In the genomic region with DNA sequence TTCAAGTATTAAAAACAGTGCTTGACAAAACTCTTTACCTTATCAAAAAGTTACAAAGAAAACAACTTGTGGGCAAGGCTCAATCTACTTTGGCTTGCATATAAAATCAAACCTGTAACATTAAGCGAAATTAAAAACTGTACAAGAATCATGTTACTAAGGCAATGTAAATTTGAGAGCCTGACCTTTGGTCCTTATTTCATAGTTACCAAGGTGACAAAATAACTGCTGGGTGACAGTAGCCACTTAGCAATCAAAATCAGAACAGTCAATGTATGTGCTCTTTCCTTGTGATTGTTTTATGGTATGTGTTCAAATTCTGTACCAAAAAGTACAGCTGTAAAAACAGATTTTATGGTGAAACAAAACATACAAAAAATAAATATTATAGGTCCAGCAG, we compare ENCODE assay signal across 26 cellular contexts.
A peak's percentile ranks its signal among the peaks of the same experiment; 100 is the strongest.
DNase-seq lines count a peak whose midpoint lies in the region; ATAC-seq, FAIRE-seq and TF ChIP-seq lines count a peak whose summit lies in the region.
"Had no signal": no experiment of that assay in that cellular context is flagged by ENCODE, and none has a peak within 500 bp of the region (broad histone marks: within the 10 kb centered on the region; RNA-seq: fewer than 3 reads in every experiment).

No MANE protein-coding gene starts in this region.

- H2BK15ac ChIP-seq in H1 (ENCODE audit: low read length): no peak overlapping the region

- H4K91ac ChIP-seq in H1 (replicated peaks; ENCODE audit: insufficient read length, low read length): no peak overlapping the region

- WGBS in H1 (ENCODE audit: extremely low coverage in 1 of 2, insufficient coverage in 1 of 2, insufficient read length in 1 of 2, insufficient replicate concordance in 2 of 2, low coverage in 1 of 2, low lambda C conversion rate in 2 of 2, missing lambda C conversion rate in 1 of 2), 2 experiments: 91% methylated on average over 1 of the region's 1 CpG; no CpG with 5 or more reads in 1 of the 2 experiments
- WGBS in pancreas, 2 donors: 30 to 48% methylated on average over 1 of the region's 1 CpG

- H3K36me3 ChIP-seq in H1 (ENCODE audit: control insufficient read depth in 2 of 4, insufficient read depth in 4 of 4, low read length in 3 of 4) (no peaks in the 10 kb centered on the region; a peak in 1 of 8 replicates), pancreas (no peaks in the 10 kb centered on the region)
- H3K36me3 ChIP-seq: HAP-1, SJCRH30 had no signal

- no peak overlapping the region for H4K8ac ChIP-seq in H1 (ENCODE audit: extremely low read depth, insufficient read depth, low read length)

- no peak overlapping the region for H3K56ac ChIP-seq in H1 (replicated peaks; ENCODE audit: insufficient read length, low read depth, low read length)

- no peak overlapping the region for H2BK5ac ChIP-seq in H1 (ENCODE audit: low read depth, low read length)

- no peak overlapping the region for H3K9ac ChIP-seq in H1 (replicated peaks in 1 of 4; ENCODE audit: extremely low read depth in 1 of 4, low read depth in 3 of 4, low read length in 3 of 4)
- H3K9ac ChIP-seq: GM23248 had no signal

- DNase-seq in NCI-H146 (lab: John Stamatoyannopoulos, UW) (peak; percentile 11), NCI-H146 treated with DMSO at 0.1 percent for 48 hours (lab: John Stamatoyannopoulos, UW; ENCODE audit: unreplicated experiment) (no peak), NCI-H69 (lab: John Stamatoyannopoulos, UW) (peak; percentile 23), H1 (ENCODE audit: low read depth in 1 of 2, low spot score in 2 of 2) (no peak), pancreas (no peak), cerebellar nuclear complex (lab: John Stamatoyannopoulos, UW) (no peak), NCI-H2107 treated with DMSO at 0.1 percent for 48 hours (lab: John Stamatoyannopoulos, UW; ENCODE audit: unreplicated experiment) (no peak)
- no peak for DNase-seq in stimulated activated naive CD4-positive, alpha-beta T cell (lab: John Stamatoyannopoulos, UW)
- DNase-seq: Calu3; DMS153; GM23248; HFFc6; IMR-90; KG1; MM.1S; NCI-H1694 treated with DMSO at 0.1 percent for 48 hours; NCI-H2081 treated with DMSO at 0.1 percent for 48 hours; NCI-H2171 treated with DMSO at 0.1 percent for 48 hours; NCI-H345; NCI-H524 treated with DMSO at 0.1 percent for 48 hours; NK-92 treated with Interleukin-12 subunit alpha and Interleukin-12 subunit beta, amount 100 ng/mL, for 24 hours; PC-9; SJCRH30; T-cell had no signal

- no peak overlapping the region for H2BK120ac ChIP-seq in H1 (replicated peaks; ENCODE audit: low read depth, low read length)

- no peaks in the 10 kb centered on the region for H3K79me2 ChIP-seq in H1 (ENCODE audit: control insufficient read depth in 1 of 2, insufficient read depth in 2 of 2, low read length in 2 of 2)

- H3K27me3 ChIP-seq in H1 (replicated peaks in 1 of 4; ENCODE audit: control insufficient read depth in 3 of 4, extremely low read depth in 1 of 4, insufficient read depth in 3 of 4, low read length in 3 of 4): no peaks in the 10 kb centered on the region
- H3K27me3 ChIP-seq in pancreas: no peaks in the 10 kb centered on the region
- H3K27me3 ChIP-seq: SJCRH30 had no signal

- no peak overlapping the region for H3K14ac ChIP-seq in H1 (ENCODE audit: insufficient read length)

- H3K9me3 ChIP-seq in H1 (ENCODE audit: insufficient read depth in 2 of 2, low read depth in 1 of 2, low read length in 1 of 2): no peaks in the 10 kb centered on the region
- H3K9me3 ChIP-seq in pancreas: no peaks in the 10 kb centered on the region
- H3K9me3 ChIP-seq: HAP-1, SJCRH30 had no signal

- TF ChIP-seq RAD21 in H1 (IDR thresholded peaks at IDR 0.05 in 1 of 2, conservative IDR thresholded peaks at IDR 0.05 in 1 of 2; ENCODE audit: low read depth in 2 of 2, low read length in 2 of 2): no peak

- TF ChIP-seq POLR2A in H1 (IDR thresholded peaks at IDR 0.05; ENCODE audit: control extremely low read depth in 1 of 2, low read depth in 2 of 2, low read length in 2 of 2): no peak

- CTCF ChIA-PET in H1 (lab: Charles Lee; ENCODE audit: partially characterized antibody): no interaction called here

- H2BK12ac ChIP-seq in H1 (ENCODE audit: low read depth, low read length): no peak overlapping the region

- no peak overlapping the region for H4K5ac ChIP-seq in H1 (ENCODE audit: insufficient read length, low read depth, low read length)

- no peak overlapping the region for H3K27ac ChIP-seq in H1 (ENCODE audit: low read depth, low read length)
- no peak overlapping the region for H3K27ac ChIP-seq in pancreas
- H3K27ac ChIP-seq: GM23248, PC-9, SJCRH30 had no signal

- POLR2A ChIA-PET in H1 (lab: Charles Lee; ENCODE audit: partially characterized antibody): no interaction called here

- H3K4me1 ChIP-seq in H1 (replicated peaks in 1 of 4; ENCODE audit: control insufficient read depth in 3 of 4, insufficient read depth in 4 of 4, low read length in 3 of 4) (peaks cover 0 to 3% (median 0%) of the 10 kb centered on the region in 4 experiments; a peak in 1 of 7 replicates), pancreas (peaks cover 0 to 17% (median 3%) of the 10 kb centered on the region in 3 donors)
- H3K4me1 ChIP-seq: SJCRH30 had no signal

- no peak overlapping the region for H3K4me3 ChIP-seq in H1 (ENCODE audit: extremely low read depth in 1 of 4, insufficient read depth in 2 of 4, low read depth in 3 of 4, low read length in 4 of 4)
- H3K4me3 ChIP-seq in pancreas: no peak overlapping the region
- H3K4me3 ChIP-seq: GM23248, HAP-1, PC-9, SJCRH30 had no signal

- TF ChIP-seq CTCF in H1 (IDR thresholded peaks at IDR 0.05; ENCODE audit: control extremely low read depth in 1 of 3, insufficient read depth in 1 of 3, low read depth in 1 of 3, low read length in 3 of 3): no peak
- TF ChIP-seq CTCF in pancreas (IDR thresholded peaks at IDR 0.05): no peak

- H3K4ac ChIP-seq in H1 (replicated peaks; ENCODE audit: insufficient read length, low read depth, low read length): no peak overlapping the region

- H3K23me2 ChIP-seq in H1 (ENCODE audit: low read depth, low read length): no peaks in the 10 kb centered on the region

- no peak overlapping the region for H2BK20ac ChIP-seq in H1 (ENCODE audit: low read length)

- H3K79me1 ChIP-seq in H1 (ENCODE audit: low read depth, low read length): no peaks in the 10 kb centered on the region

- H3K4me2 ChIP-seq in H1 (ENCODE audit: insufficient read depth in 1 of 2, low read depth in 2 of 2, low read length in 2 of 2): no peak overlapping the region
- H3K4me2 ChIP-seq: PC-9 had no signal

- no peak for TF ChIP-seq EP300 in H1 (IDR thresholded peaks at IDR 0.05; ENCODE audit: borderline replicate concordance in 1 of 2, low read depth in 2 of 2, low read length in 2 of 2)

- intact Hi-C loops in pancreas (cut with DNase I): no loop called here

- no peak overlapping the region for H2AFZ ChIP-seq in H1 (ENCODE audit: low read length)
- H2AFZ ChIP-seq: GM23248, PC-9 had no signal

- no peak overlapping the region for H2AK5ac ChIP-seq in H1 (ENCODE audit: low read depth, low read length)

- FAIRE-seq in H1 (lab: Jason Lieb, UNC) (peak; percentile 48), pancreas (lab: Jason Lieb, UNC) (peak; percentile 51)

- no peak overlapping the region for H3K18ac ChIP-seq in H1 (ENCODE audit: extremely low read depth, low read length)

- H3K23ac ChIP-seq in H1 (ENCODE audit: insufficient read length): no peak overlapping the region

- no peaks in the 10 kb centered on the region for H4K20me1 ChIP-seq in H1 (replicated peaks in 1 of 2; ENCODE audit: control insufficient read depth in 1 of 2, insufficient read depth in 2 of 2, low read length in 2 of 2)

- peak; percentile 60 to 85 (median 79) for ATAC-seq in pancreas
- ATAC-seq: Right ventricle myocardium inferior, T-cell had no signal

TF ChIP-seq in H1, 55 proteins besides CTCF, POLR2A, EP300 and RAD21:
- TF ChIP-seq PHF8 (conservative IDR thresholded peaks at IDR 0.05; ENCODE audit: low read depth, low read length): no peak
- no peak for TF ChIP-seq CHD2 (IDR thresholded peaks at IDR 0.05; ENCODE audit: low read length)
- no peak for TF ChIP-seq POU5F1 (IDR thresholded peaks at IDR 0.05; ENCODE audit: low read depth, low read length)
- no peak for TF ChIP-seq SP1 (IDR thresholded peaks at IDR 0.05; ENCODE audit: low read depth, low read length)
- TF ChIP-seq SP2 (IDR thresholded peaks at IDR 0.05; ENCODE audit: low read length): no peak
- TF ChIP-seq KDM5A (IDR thresholded peaks at IDR 0.05; ENCODE audit: low read length): no peak
- TF ChIP-seq CTBP2 (IDR thresholded peaks at IDR 0.05; ENCODE audit: borderline replicate concordance, insufficient read depth, insufficient read length, low read length): no peak
- no peak for TF ChIP-seq EZH2 (IDR thresholded peaks at IDR 0.05; ENCODE audit: low read depth, low read length, severe bottlenecking)
- TF ChIP-seq FOSL1 (IDR thresholded peaks at IDR 0.05; ENCODE audit: insufficient read depth, low read depth, low read length): no peak
- no peak for TF ChIP-seq BCL11A (IDR thresholded peaks at IDR 0.05; ENCODE audit: low read depth in 2 of 2, low read length in 2 of 2)
- TF ChIP-seq BACH1 (IDR thresholded peaks at IDR 0.05; ENCODE audit: low read length): no peak

Comparison
In these comparisons a context has a peak if more than half of its experiments do, and no peak if none do; other contexts are left out.
1. DNase-seq: peak in NCI-H146 (single experiment) and NCI-H69 (single experiment); none in NCI-H146 treated with DMSO at 0.1 percent for 48 hours (single experiment), H1 (0 of 2), pancreas (0 of 6), cerebellar nuclear complex (0 of 2), stimulated activated naive CD4-positive, alpha-beta T cell (0 of 6) and NCI-H2107 treated with DMSO at 0.1 percent for 48 hours (single experiment).